ENCODE assay signal across 2 cellular contexts in genomic region chr13:75873499-75873898, GRCh38.
A peak's percentile ranks its signal among the peaks of the same experiment; 100 is the strongest.
TF ChIP-seq lines count a peak whose summit lies in the region.

No MANE protein-coding gene starts in this region.

TF ChIP-seq in HepG2, 621 proteins besides CTCF, POLR2A, EP300 and RAD21:
- TF ChIP-seq GATAD2A (CRISPR knock-in tag; IDR thresholded peaks at IDR 0.05) (no peak), CEBPB (IDR thresholded peaks at IDR 0.05; ENCODE audit: borderline replicate concordance, low read depth, low read length) (peak; percentile 20; the same call in 1 of the 2 replicates)
- TF ChIP-seq, protein P1, sequence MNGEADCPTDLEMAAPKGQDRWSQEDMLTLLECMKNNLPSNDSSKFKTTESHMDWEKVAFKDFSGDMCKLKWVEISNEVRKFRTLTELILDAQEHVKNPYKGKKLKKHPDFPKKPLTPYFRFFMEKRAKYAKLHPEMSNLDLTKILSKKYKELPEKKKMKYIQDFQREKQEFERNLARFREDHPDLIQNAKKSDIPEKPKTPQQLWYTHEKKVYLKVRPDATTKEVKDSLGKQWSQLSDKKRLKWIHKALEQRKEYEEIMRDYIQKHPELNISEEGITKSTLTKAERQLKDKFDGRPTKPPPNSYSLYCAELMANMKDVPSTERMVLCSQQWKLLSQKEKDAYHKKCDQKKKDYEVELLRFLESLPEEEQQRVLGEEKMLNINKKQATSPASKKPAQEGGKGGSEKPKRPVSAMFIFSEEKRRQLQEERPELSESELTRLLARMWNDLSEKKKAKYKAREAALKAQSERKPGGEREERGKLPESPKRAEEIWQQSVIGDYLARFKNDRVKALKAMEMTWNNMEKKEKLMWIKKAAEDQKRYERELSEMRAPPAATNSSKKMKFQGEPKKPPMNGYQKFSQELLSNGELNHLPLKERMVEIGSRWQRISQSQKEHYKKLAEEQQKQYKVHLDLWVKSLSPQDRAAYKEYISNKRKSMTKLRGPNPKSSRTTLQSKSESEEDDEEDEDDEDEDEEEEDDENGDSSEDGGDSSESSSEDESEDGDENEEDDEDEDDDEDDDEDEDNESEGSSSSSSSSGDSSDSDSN (CRISPR knock-in tag; IDR thresholded peaks at IDR 0.05) = no peak

TF ChIP-seq in IMR-90, 13 proteins besides CTCF, POLR2A, EP300 and RAD21:
- TF ChIP-seq SMC3 (IDR thresholded peaks at IDR 0.05; ENCODE audit: low read depth, low read length) (no peak), BHLHE40 (IDR thresholded peaks at IDR 0.05; ENCODE audit: low read depth, low read length) (no peak), MXI1 (IDR thresholded peaks at IDR 0.05; ENCODE audit: borderline replicate concordance, low read depth, low read length) (no peak), CEBPB (IDR thresholded peaks at IDR 0.05; ENCODE audit: low read depth, low read length) (peak; percentile 60), RFX5 (IDR thresholded peaks at IDR 0.05; ENCODE audit: low read depth, low read length) (no peak), MAFK (IDR thresholded peaks at IDR 0.05; ENCODE audit: low read depth, low read length) (no peak), RCOR1 (IDR thresholded peaks at IDR 0.05; ENCODE audit: insufficient replicate concordance, low read length) (no peak), USF2 (IDR thresholded peaks at IDR 0.05; ENCODE audit: low read depth, low read length) (no peak), CHD1 (IDR thresholded peaks at IDR 0.05; ENCODE audit: low read depth, low read length) (no peak)
